2 cellular contexts compared by ENCODE assay signal in genomic region chr21:41926807-41927171, GRCh38.
TF ChIP-seq lines count a peak whose summit lies in the region.

No MANE protein-coding gene starts in this region.

TF ChIP-seq in SK-N-SH, 30 proteins besides CTCF, POLR2A, EP300 and RAD21 (continued from another document):
- no peak for TF ChIP-seq RXRA (IDR thresholded peaks at IDR 0.05; ENCODE audit: borderline replicate concordance, low read depth)
- no peak for TF ChIP-seq REST (IDR thresholded peaks at IDR 0.05; ENCODE audit: low read depth, low read length)

TF ChIP-seq in SK-N-SH treated with all-trans-retinoic acid at 6 μM for 48 hours, 23 proteins besides CTCF, POLR2A, EP300 and RAD21 (continued from another document):
- TF ChIP-seq CSRNP3 (CRISPR knock-in tag; IDR thresholded peaks at IDR 0.05) (no peak), TSHZ2 (CRISPR knock-in tag; IDR thresholded peaks at IDR 0.05) (no peak), ZNF70 (CRISPR knock-in tag; IDR thresholded peaks at IDR 0.05) (no peak), PATZ1 (CRISPR knock-in tag; IDR thresholded peaks at IDR 0.05; ENCODE audit: borderline replicate concordance) (no peak), TCF4 (CRISPR knock-in tag; IDR thresholded peaks at IDR 0.05; ENCODE audit: borderline replicate concordance) (no peak)
